21 cellular contexts compared by ENCODE assay signal in genomic region chr5:150654181-150654580, GRCh38. TPM values are rescaled to one million over a fixed set of nuclear protein-coding genes. Genes with fewer than 3 reads are reported as not detected.
DNase-seq lines count a peak whose midpoint lies in the region; ATAC-seq, FAIRE-seq and TF ChIP-seq lines count a peak whose summit lies in the region.
"Had no signal": no experiment of that assay in that cellular context is flagged by ENCODE, and none has a peak within 500 bp of the region (broad histone marks: within the 10 kb centered on the region; RNA-seq: fewer than 3 reads in every experiment).

No MANE protein-coding gene starts in this region.

- H2AFZ ChIP-seq in endothelial cell of umbilical vein (ENCODE audit: low read depth, low read length), result no peak overlapping the region
- H2AFZ ChIP-seq: GM23338 had no signal

- dilution Hi-C loops in endothelial cell of umbilical vein (cut with MboI; ENCODE audit: extremely low pct_ligation_motif_present, low sequenced_read_pairs), result no loop called here

- no peaks in the 10 kb centered on the region for H3K9me3 ChIP-seq in BLaER1
- H3K9me3 ChIP-seq in endothelial cell of umbilical vein (replicated peaks; ENCODE audit: control insufficient read depth, insufficient read depth, low read length), result no peaks in the 10 kb centered on the region
- H3K9me3 ChIP-seq in mucosa of descending colon, result no peaks in the 10 kb centered on the region

- no peak for TF ChIP-seq POLR2A in endothelial cell of umbilical vein (IDR thresholded peaks at IDR 0.05; ENCODE audit: low read depth, low read length)

- H3K4me2 ChIP-seq in BLaER1 (peak overlapping the region; percentile 13; the same call in 1 of the 2 replicates), endothelial cell of umbilical vein (ENCODE audit: insufficient read depth, low read length) (no peak overlapping the region)
- H3K4me2 ChIP-seq: GM23338 had no signal

- POLR2A ChIA-PET in endothelial cell of umbilical vein (lab: Charles Lee), result no interaction called here

- intact Hi-C loops in endothelial cell of umbilical vein (cut with micrococcal nuclease) (no loop called here), mucosa of descending colon (cut with DNase I, micrococcal nuclease) (no loop called here)

- BruUV-seq in endothelial cell of umbilical vein (replicated peaks; lab: Mats Ljungman, UMichigan), result no TSS peak

- H3K4me1 ChIP-seq in BLaER1 (peaks cover 73% of the 10 kb centered on the region), endothelial cell of umbilical vein (ENCODE audit: control insufficient read depth, extremely low read depth, insufficient read depth, low read length) (no peaks in the 10 kb centered on the region), mucosa of descending colon (ENCODE audit: low read depth) (no peaks in the 10 kb centered on the region)

- H3K9ac ChIP-seq in BLaER1 (no peak overlapping the region), endothelial cell of umbilical vein (replicated peaks; ENCODE audit: extremely low read depth, insufficient read depth, low read length) (no peak overlapping the region)

- ATAC-seq in mucosa of descending colon, result no peak
- ATAC-seq: GM23338 had no signal

- no peak for DNase-seq in endothelial cell of umbilical vein (ENCODE audit: low read depth, low spot score)
- DNase-seq in osteocyte (ENCODE audit: extremely low spot score, unreplicated experiment), result no peak
- DNase-seq in NCI-H1417 treated with DMSO at 0.1 percent for 48 hours (lab: John Stamatoyannopoulos, UW), result no peak
- DNase-seq in mesenteric fat pad (ENCODE audit: low spot score), result no peak
- no peak for DNase-seq in mucosa of descending colon
- no peak for DNase-seq in glomerular visceral epithelial cell (ENCODE audit: extremely low spot score)
- DNase-seq: AML-193, Calu3, DMS79 treated with DMSO at 0.1 percent for 48 hours, KG1, NCI-H1092, NCI-H1694, NCI-H345, SHP77 treated with DMSO at 0.1 percent for 48 hours had no signal

- CTCF ChIA-PET in endothelial cell of umbilical vein (lab: Charles Lee), result interaction anchor here (0.9 to 9.0 kb wide), 13 partner anchors 12 to 193 kb away, joined by 3 to 123 read pairs (median 5); partner anchors contain the start of genes RBM22 and SYNPO

- H3K9me3 Mint-ChIP-seq in IgD-negative memory B cell (no peaks in the 10 kb centered on the region), osteocyte (ENCODE audit: unreplicated experiment) (no peaks in the 10 kb centered on the region)
- H3K9me3 Mint-ChIP-seq: GM23338 had no signal

- TF ChIP-seq CTCF in endothelial cell of umbilical vein (IDR thresholded peaks at IDR 0.05; ENCODE audit: extremely low read depth in 1 of 2, insufficient read depth in 1 of 2, low read depth in 1 of 2, low read length in 2 of 2), result no peak
- TF ChIP-seq CTCF in osteocyte (IDR thresholded peaks at IDR 0.05), result no peak
- TF ChIP-seq CTCF in mucosa of descending colon (IDR thresholded peaks at IDR 0.05), result no peak

- no peaks in the 10 kb centered on the region for H3K27me3 ChIP-seq in BLaER1
- no peaks in the 10 kb centered on the region for H3K27me3 ChIP-seq in endothelial cell of umbilical vein (ENCODE audit: control insufficient read depth in 2 of 2, insufficient read depth in 2 of 2, low read length in 2 of 2)

- H3K27ac ChIP-seq in BLaER1 (no peak overlapping the region), endothelial cell of umbilical vein (ENCODE audit: insufficient read depth, low read depth, low read length) (no peak overlapping the region)
- H3K27ac ChIP-seq: HL-60 had no signal

- peak; percentile 55 for FAIRE-seq in endothelial cell of umbilical vein (lab: Jason Lieb, UNC)
- FAIRE-seq: G401.6 had no signal

- H3K36me3 ChIP-seq in BLaER1 (peaks cover 45% of the 10 kb centered on the region), endothelial cell of umbilical vein (ENCODE audit: control insufficient read depth in 2 of 2, extremely low read depth in 1 of 2, insufficient read depth in 2 of 2, low read length in 2 of 2) (peaks cover 13 to 48% of the 10 kb centered on the region in 2 experiments), mucosa of descending colon (ENCODE audit: low read depth) (no peaks in the 10 kb centered on the region)

- H3K79me2 ChIP-seq in endothelial cell of umbilical vein (ENCODE audit: control insufficient read depth, insufficient read depth, low read length), result peaks cover 22% of the 10 kb centered on the region

- H3K4me3 ChIP-seq in BLaER1, result no peak overlapping the region
- no peak overlapping the region for H3K4me3 ChIP-seq in endothelial cell of umbilical vein (replicated peaks in 1 of 3; ENCODE audit: insufficient read depth in 1 of 3, low read depth in 1 of 3, low read length in 3 of 3)
- H3K4me3 ChIP-seq in mucosa of descending colon, result no peak overlapping the region
- H3K4me3 ChIP-seq: GM23338 had no signal

- peaks cover 6 to 20% (median 19%) of the 10 kb centered on the region in 3 donors for H3K4me1 Mint-ChIP-seq in IgD-negative memory B cell
- H3K4me1 Mint-ChIP-seq in osteocyte (ENCODE audit: unreplicated experiment), result peaks cover 19% of the 10 kb centered on the region

- no peaks in the 10 kb centered on the region for H3K9me1 ChIP-seq in endothelial cell of umbilical vein (replicated peaks; ENCODE audit: control insufficient read depth, extremely low read depth, insufficient read depth, low read length)

- H3K27me3 Mint-ChIP-seq in IgD-negative memory B cell, result no peaks in the 10 kb centered on the region
- no peaks in the 10 kb centered on the region for H3K27me3 Mint-ChIP-seq in osteocyte (ENCODE audit: unreplicated experiment)

- H3K27ac Mint-ChIP-seq in IgD-negative memory B cell (peak overlapping the region in 2 of 3 donors; percentile 12 to 41), osteocyte (ENCODE audit: unreplicated experiment) (peak overlapping the region; percentile 24)
- H3K27ac Mint-ChIP-seq: GM23338 had no signal

- peaks cover 50% of the 10 kb centered on the region for H4K20me1 ChIP-seq in BLaER1
- H4K20me1 ChIP-seq in endothelial cell of umbilical vein (replicated peaks; ENCODE audit: control insufficient read depth, extremely low read depth, insufficient read depth, low read length), result no peaks in the 10 kb centered on the region

- H3K36me3 Mint-ChIP-seq in IgD-negative memory B cell (no peaks in the 10 kb centered on the region), osteocyte (ENCODE audit: unreplicated experiment) (peaks cover 11% of the 10 kb centered on the region)
- H3K36me3 Mint-ChIP-seq: CD4-positive, CD25-positive, alpha-beta regulatory T cell had no signal

- H3K4me3 Mint-ChIP-seq in IgD-negative memory B cell (peak overlapping the region in 1 of 4 donors; percentile 23), osteocyte (ENCODE audit: unreplicated experiment) (no peak overlapping the region)
- H3K4me3 Mint-ChIP-seq: GM23338 had no signal

TF ChIP-seq in endothelial cell of umbilical vein, 7 proteins besides CTCF, POLR2A, EP300 and RAD21 (continues in another document):
- TF ChIP-seq MYC (IDR thresholded peaks at IDR 0.05; ENCODE audit: low read depth, low read length), result no peak
- TF ChIP-seq MAX (IDR thresholded peaks at IDR 0.05; ENCODE audit: insufficient read depth, insufficient read length), result no peak
- TF ChIP-seq POLR2AphosphoS5 (IDR thresholded peaks at IDR 0.05; ENCODE audit: insufficient read depth, low read depth, low read length), result no peak
- no peak for TF ChIP-seq GATA2 (IDR thresholded peaks at IDR 0.05; ENCODE audit: insufficient read depth, insufficient read length, low read depth, low read length)
- TF ChIP-seq FOS (IDR thresholded peaks at IDR 0.05; ENCODE audit: borderline replicate concordance, insufficient read depth, low read length), result no peak
- no peak for TF ChIP-seq JUN (IDR thresholded peaks at IDR 0.05; ENCODE audit: borderline replicate concordance, insufficient read depth, insufficient read length, low read depth)

RNA-seq across cellular contexts. Expression of gene MYOZ3, which starts 6.9 kb away (rescaled TPM):
- not detected for polyA plus RNA-seq in IgD-negative memory B cell
- total RNA-seq in endothelial cell of umbilical vein, result 1.1 and 1.2 TPM in 2 replicates
- polyA plus RNA-seq in endothelial cell of umbilical vein, result 0.43 and 0.59 TPM in 2 replicates
- polyA plus RNA-seq in endothelial cell of umbilical vein (2011; cell fraction: cytosol; rRNA removed), result 0.27 and 0.37 TPM in 2 replicates
- polyA plus RNA-seq in endothelial cell of umbilical vein (2011; cell fraction: nucleus; rRNA removed), result 0.55 and 0.80 TPM in 2 replicates
- 0.28 and 0.67 TPM in 2 replicates for polyA plus RNA-seq in endothelial cell of umbilical vein (2012)
- polyA minus RNA-seq in endothelial cell of umbilical vein, result 0.68 and 0.75 TPM in 2 replicates
- polyA minus RNA-seq in endothelial cell of umbilical vein (2011; cell fraction: cytosol; rRNA and poly(A)+ RNA removed), result not detected
- 0.77 and 1.1 TPM in 2 replicates for polyA minus RNA-seq in endothelial cell of umbilical vein (2011; cell fraction: nucleus; rRNA and poly(A)+ RNA removed)
- total RNA-seq in osteocyte, result 0.27 and 1.5 TPM in 2 replicates
- 0.42 TPM for total RNA-seq in mesenteric fat pad
- under 1 TPM; 0.09 to 0.48 (median 0.35) TPM for total RNA-seq in mucosa of descending colon
- total RNA-seq: Calu3; CD4-positive, CD25-positive, alpha-beta regulatory T cell; MCF 10A had no signal

RNA-seq across cellular contexts. Expression of gene SYNPO, which starts 13.7 kb away (rescaled TPM):
- polyA plus RNA-seq in IgD-negative memory B cell, result 4.8 TPM
- total RNA-seq in endothelial cell of umbilical vein, result 93.9 and 121 TPM in 2 replicates
- 56.9 and 68.4 TPM in 2 replicates for polyA plus RNA-seq in endothelial cell of umbilical vein
- polyA plus RNA-seq in endothelial cell of umbilical vein (2011; cell fraction: cytosol; rRNA removed), result 58.1 and 70.3 TPM in 2 replicates
- 80.9 and 110 TPM in 2 replicates for polyA plus RNA-seq in endothelial cell of umbilical vein (2011; cell fraction: nucleus; rRNA removed)
- polyA plus RNA-seq in endothelial cell of umbilical vein (2012), result 58.3 and 66.7 TPM in 2 replicates
- polyA minus RNA-seq in endothelial cell of umbilical vein, result 84.2 and 147 TPM in 2 replicates
- 8.7 TPM for polyA minus RNA-seq in endothelial cell of umbilical vein (2011; cell fraction: cytosol; rRNA and poly(A)+ RNA removed)
- 66.6 and 71.2 TPM in 2 replicates for polyA minus RNA-seq in endothelial cell of umbilical vein (2011; cell fraction: nucleus; rRNA and poly(A)+ RNA removed)
- 17.8 and 18.4 TPM in 2 replicates for total RNA-seq in osteocyte
- 174 TPM for total RNA-seq in mesenteric fat pad
- total RNA-seq in mucosa of descending colon, result 10 to 100 TPM; 62.9 to 73.6 (median 63.9) TPM
- polyA plus RNA-seq: CD4-positive, CD25-positive, alpha-beta regulatory T cell had no signal

RNA-seq across cellular contexts. Expression of gene RBM22, which starts 46.7 kb away (rescaled TPM):
- 69.5 TPM for polyA plus RNA-seq in IgD-negative memory B cell
- total RNA-seq in endothelial cell of umbilical vein, result 44.4 and 51.2 TPM in 2 replicates
- polyA plus RNA-seq in endothelial cell of umbilical vein, result 37.0 and 41.8 TPM in 2 replicates
- polyA plus RNA-seq in endothelial cell of umbilical vein (2011; cell fraction: cytosol; rRNA removed), result 39.8 and 41.8 TPM in 2 replicates
- polyA plus RNA-seq in endothelial cell of umbilical vein (2011; cell fraction: nucleus; rRNA removed), result 85.3 and 110 TPM in 2 replicates
- 33.1 and 42.8 TPM in 2 replicates for polyA plus RNA-seq in endothelial cell of umbilical vein (2012)
- 34.4 and 36.8 TPM in 2 replicates for polyA minus RNA-seq in endothelial cell of umbilical vein
- 18.9 TPM for polyA minus RNA-seq in endothelial cell of umbilical vein (2011; cell fraction: cytosol; rRNA and poly(A)+ RNA removed)
- 40.7 and 55.0 TPM in 2 replicates for polyA minus RNA-seq in endothelial cell of umbilical vein (2011; cell fraction: nucleus; rRNA and poly(A)+ RNA removed)
- 41.6 and 43.6 TPM in 2 replicates for total RNA-seq in osteocyte
- 44.1 TPM for total RNA-seq in mesenteric fat pad
- total RNA-seq in mucosa of descending colon, result 10 to 100 TPM; 41.0 to 45.1 (median 44.2) TPM
